In genomic region chr16:23751053-23751452, GRCh38 we compare ENCODE assay signal across 3 cellular contexts. TPM values are rescaled to one million over a fixed set of nuclear protein-coding genes. Genes with fewer than 3 reads are reported as not detected.
"Had no signal": no experiment of that assay in that cellular context is flagged by ENCODE, and none has a peak within 500 bp of the region (broad histone marks: within the 10 kb centered on the region; RNA-seq: fewer than 3 reads in every experiment).

No MANE protein-coding gene starts in this region.

RNA-seq across cellular contexts. Expression of gene CHP2, which starts 3.8 kb away (rescaled TPM):
- total RNA-seq: HT1080, IMR-90 had no signal
- polyA plus RNA-seq: IgD-negative memory B cell, IMR-90 had no signal

RNA-seq across cellular contexts. Expression of gene ERN2, which starts 38.0 kb away (rescaled TPM):
- total RNA-seq: HT1080 had no signal
- polyA plus RNA-seq: IgD-negative memory B cell had no signal
